23 cellular contexts compared by ENCODE assay signal in the genomic region with DNA sequence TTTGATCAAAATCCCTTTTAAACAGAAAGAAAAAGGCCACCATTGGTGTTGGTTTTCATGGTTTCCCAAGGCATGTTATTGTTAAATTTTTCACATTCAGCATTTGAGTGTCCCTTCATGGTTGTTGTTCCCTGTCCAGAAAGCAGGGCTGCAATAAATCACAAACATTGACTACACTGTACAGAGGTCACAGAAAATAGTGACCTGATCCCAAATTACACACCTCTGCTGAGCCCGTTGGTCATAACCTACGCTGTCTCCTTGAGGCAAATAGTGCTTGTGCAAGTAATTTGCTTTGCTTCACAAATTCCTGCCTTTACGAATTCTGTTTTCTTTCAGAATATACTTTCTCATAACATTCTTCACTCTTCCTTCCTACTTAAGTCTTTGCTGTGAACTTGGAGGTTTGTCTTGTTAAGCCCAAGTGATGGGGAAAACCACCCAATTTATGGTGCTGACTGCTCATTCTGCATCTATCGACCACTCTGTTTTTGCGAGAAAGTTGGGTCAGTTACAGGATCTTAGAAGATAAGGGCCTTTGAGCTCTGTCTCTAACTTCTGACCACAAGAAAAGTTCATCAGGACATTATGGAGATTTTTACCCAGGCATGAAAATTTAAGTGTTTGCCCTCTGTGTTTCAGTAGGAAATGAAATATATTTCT. TPM values are rescaled to one million over a fixed set of nuclear protein-coding genes. Genes with fewer than 3 reads are reported as not detected.
DNase-seq lines count a peak whose midpoint lies in the region; ATAC-seq and TF ChIP-seq lines count a peak whose summit lies in the region.
"Had no signal": no experiment of that assay in that cellular context is flagged by ENCODE, and none has a peak within 500 bp of the region (broad histone marks: within the 10 kb centered on the region; RNA-seq: fewer than 3 reads in every experiment).

No MANE protein-coding gene starts in this region.

- intact Hi-C loops in left ventricle myocardium superior (cut with micrococcal nuclease), result no loop called here
- intact Hi-C loops in left cardiac atrium (cut with DNase I), result no loop called here

- ATAC-seq in left ventricle myocardium superior, result peak; percentile 43
- no peak for ATAC-seq in left cardiac atrium
- ATAC-seq in memory B cell (ENCODE audit: low read depth), result no peak
- ATAC-seq in GM18861 (IDR thresholded peaks at IDR 0.05; ENCODE audit: unreplicated experiment), result no peak
- ATAC-seq in gastroesophageal sphincter, result no peak
- ATAC-seq: activated CD4-positive, CD25-positive, alpha-beta regulatory T cell treated with anti-CD3 and anti-CD28 coated beads, Interleukin-2, amount 50 U/mL, for 24 hours; PC-3; stimulated activated naive CD8-positive, alpha-beta T cell treated with anti-CD3 and anti-CD28 coated beads, Interleukin-15, Interleukin-2, amounts not matched to agents 100 U/mL and 50 U/mL, for 24 hours had no signal

- H3K27ac Mint-ChIP-seq in memory B cell, result peak overlapping the region; percentile 57
- H3K27ac Mint-ChIP-seq: dendritic cell treated with granulocyte-macrophage colony-stimulating factor and Interleukin-4, amounts not matched to agents 40 ng/mL and 50 ng/mL, for 4 days; HFFc6 had no signal

- H3K36me3 ChIP-seq in SK-N-MC (ENCODE audit: insufficient read depth, low read length) (peaks cover 43% of the 10 kb centered on the region), gastroesophageal sphincter (peaks cover under 1 to 50% of the 10 kb centered on the region in 2 donors)

- TF ChIP-seq POLR2A in gastroesophageal sphincter (IDR thresholded peaks at IDR 0.05), result no peak

- no peak for TF ChIP-seq EP300 in gastroesophageal sphincter (IDR thresholded peaks at IDR 0.05)

- H3K27me3 ChIP-seq in gastroesophageal sphincter, result no peaks in the 10 kb centered on the region
- H3K27me3 ChIP-seq: MG63, thyroid gland had no signal

- peaks cover 33% of the 10 kb centered on the region for H3K4me1 Mint-ChIP-seq in memory B cell

- no peaks in the 10 kb centered on the region for H3K27me3 Mint-ChIP-seq in memory B cell
- H3K27me3 Mint-ChIP-seq: dendritic cell treated with granulocyte-macrophage colony-stimulating factor and Interleukin-4, amounts not matched to agents 40 ng/mL and 50 ng/mL, for 4 days had no signal

- no peak for TF ChIP-seq CTCF in gastroesophageal sphincter (IDR thresholded peaks at IDR 0.05)

- H3K9me3 Mint-ChIP-seq in memory B cell, result no peaks in the 10 kb centered on the region
- H3K9me3 Mint-ChIP-seq: dendritic cell treated with granulocyte-macrophage colony-stimulating factor and Interleukin-4, amounts not matched to agents 40 ng/mL and 50 ng/mL, for 4 days; HFFc6 had no signal

- H3K4me1 ChIP-seq in gastroesophageal sphincter, result peaks cover 44 to 100% (median 62%) of the 10 kb centered on the region in 3 donors

- DNase-seq in left ventricle myocardium superior (no peak), left cardiac atrium (no peak), SK-N-MC (ENCODE audit: low read depth, low spot score) (no peak), memory B cell (ENCODE audit: low spot score in 2 of 2) (no peak), COLO668 (lab: John Stamatoyannopoulos, UW; ENCODE audit: unreplicated experiment) (no peak)
- DNase-seq: activated naive CD4-positive, alpha-beta T cell treated with Interleukin-2 at 50 U/mL for 16 hours; aorta; caudate nucleus; HFFc6; kidney; MG63; NCI-H2081; PC-3; retina; SHP77; stimulated activated CD4-positive, alpha-beta T cell treated with anti-CD3 and anti-CD28 coated beads, Interleukin-4, amount 100 ng/mL, for 1 hour; stimulated activated naive CD8-positive, alpha-beta T cell treated with anti-CD3 and anti-CD28 coated beads, Interleukin-15, Interleukin-2, amounts not matched to agents 100 U/mL and 50 U/mL, for 24 hours had no signal

- no peaks in the 10 kb centered on the region for H3K9me3 ChIP-seq in SK-N-MC (ENCODE audit: low read depth, low read length)
- no peaks in the 10 kb centered on the region for H3K9me3 ChIP-seq in gastroesophageal sphincter
- H3K9me3 ChIP-seq: MG63, thyroid gland had no signal

- no peak overlapping the region for H3K9ac ChIP-seq in SK-N-MC (ENCODE audit: insufficient read length)

- no peak overlapping the region for H3K4me3 ChIP-seq in SK-N-MC
- peak overlapping the region in 1 of 2 donors; percentile 25 for H3K4me3 ChIP-seq in gastroesophageal sphincter
- H3K4me3 ChIP-seq: MG63, thyroid gland had no signal

- peaks cover 23% of the 10 kb centered on the region for H3K36me3 Mint-ChIP-seq in memory B cell

- 85 to 86% methylated on average over 5 of the region's 5 CpGs for WGBS in gastroesophageal sphincter (ENCODE audit: low coverage in 1 of 2), 2 donors

- H3K4me3 Mint-ChIP-seq in memory B cell, result no peak overlapping the region
- H3K4me3 Mint-ChIP-seq: CD14-positive monocyte; dendritic cell treated with granulocyte-macrophage colony-stimulating factor and Interleukin-4, amounts not matched to agents 40 ng/mL and 50 ng/mL, for 4 days; HFFc6 had no signal

- H3K27ac ChIP-seq in SK-N-MC (0 out of 2 replicates have a peak overlapping the region, but pooled peaks have one; percentile 8), gastroesophageal sphincter (peak overlapping the region in 1 of 4 donors; percentile 9)
- H3K27ac ChIP-seq: thyroid gland had no signal

RNA-seq across cellular contexts. Expression of gene PIK3R1, which starts 16.0 kb away (rescaled TPM):
- 119 TPM for total RNA-seq in left ventricle myocardium superior
- total RNA-seq in left cardiac atrium, result 100 to 1,000 TPM in 1 of 2 donors, 10 to 100 TPM in 1; 61.8 to 127 TPM
- total RNA-seq in gastroesophageal sphincter, result 100 to 1,000 TPM; 188 to 403 (median 312) TPM
